ENCODE assay signal across 21 cellular contexts in genomic region chr9:98154678-98155077, GRCh38.
"Had no signal": no experiment of that assay in that cellular context is flagged by ENCODE, and none has a peak within 500 bp of the region (broad histone marks: within the 10 kb centered on the region; RNA-seq: fewer than 3 reads in every experiment).

No MANE protein-coding gene starts in this region.

- H3K9me3 Mint-ChIP-seq: stimulated activated naive B cell treated with anti-CD40 and anti-IgM and Interleukin-4, amounts not matched to agents 10 μg/mL and 1 μg/mL and 100 μg/mL, for 72 hours; stimulated activated naive CD8-positive, alpha-beta T cell treated with anti-CD3 and anti-CD28 coated beads, Interleukin-15, amount 100 ng/mL, for 72 hours had no signal

- H3K27me3 Mint-ChIP-seq: naive thymus-derived CD4-positive, alpha-beta T cell; stimulated activated naive CD8-positive, alpha-beta T cell treated with anti-CD3 and anti-CD28 coated beads, Interleukin-15, amount 100 ng/mL, for 72 hours had no signal

- H3K36me3 Mint-ChIP-seq: stimulated activated naive B cell treated with anti-CD40 and anti-IgM and Interleukin-4, amounts not matched to agents 10 μg/mL and 1 μg/mL and 100 μg/mL, for 72 hours had no signal

- ATAC-seq: left colon; left ventricle myocardium superior; naive thymus-derived CD4-positive, alpha-beta T cell; psoas muscle; stimulated activated naive B cell treated with anti-CD40 and anti-IgM and Interleukin-4, amounts not matched to agents 10 μg/mL and 1 μg/mL and 100 μg/mL, for 72 hours; stimulated activated naive CD8-positive, alpha-beta T cell treated with anti-CD3 and anti-CD28 coated beads, Interleukin-15, amount 100 ng/mL, for 72 hours had no signal

- DNase-seq: colonic mucosa; dermis blood vessel endothelial cell; erythroblast; foreskin melanocyte; head of caudate nucleus; left colon; left ventricle myocardium superior; mesendoderm; naive thymus-derived CD4-positive, alpha-beta T cell; psoas muscle; retina; sigmoid colon; stimulated activated CD4-positive, alpha-beta T cell treated with anti-CD3 and anti-CD28 coated beads, Interleukin-2, amount 100 ng/mL, for 24 hours; stimulated activated CD4-positive, alpha-beta T cell treated with anti-CD3 and anti-CD28 coated beads, Interleukin-4, amount 100 ng/mL, for 4 hours; stimulated activated naive B cell treated with anti-CD40 and anti-IgM and Interleukin-4, amounts not matched to agents 10 μg/mL and 1 μg/mL and 100 μg/mL, for 72 hours; stimulated activated naive CD8-positive, alpha-beta T cell treated with anti-CD3 and anti-CD28 coated beads, Interleukin-15, amount 100 ng/mL, for 72 hours; transverse colon had no signal

- H3K4me3 Mint-ChIP-seq: naive thymus-derived CD4-positive, alpha-beta T cell; stimulated activated naive B cell treated with anti-CD40 and anti-IgM and Interleukin-4, amounts not matched to agents 10 μg/mL and 1 μg/mL and 100 μg/mL, for 72 hours; stimulated activated naive CD8-positive, alpha-beta T cell treated with anti-CD3 and anti-CD28 coated beads, Interleukin-15, amount 100 ng/mL, for 72 hours had no signal

- H3K4me3 ChIP-seq: colonic mucosa, hepatocyte, lung, psoas muscle, sigmoid colon, skin epidermis, thoracic aorta, transverse colon had no signal

- H3K27ac Mint-ChIP-seq: stimulated activated naive B cell treated with anti-CD40 and anti-IgM and Interleukin-4, amounts not matched to agents 10 μg/mL and 1 μg/mL and 100 μg/mL, for 72 hours; stimulated activated naive CD8-positive, alpha-beta T cell treated with anti-CD3 and anti-CD28 coated beads, Interleukin-15, amount 100 ng/mL, for 72 hours had no signal

- H3K4me1 Mint-ChIP-seq: stimulated activated naive B cell treated with anti-CD40 and anti-IgM and Interleukin-4, amounts not matched to agents 10 μg/mL and 1 μg/mL and 100 μg/mL, for 72 hours had no signal
